In genomic region chr2:42585779-42586178, GRCh38 we compare ENCODE assay signal across 21 cellular contexts.
"Had no signal": no experiment of that assay in that cellular context is flagged by ENCODE, and none has a peak within 500 bp of the region (broad histone marks: within the 10 kb centered on the region; RNA-seq: fewer than 3 reads in every experiment).

No MANE protein-coding gene starts in this region.

- ATAC-seq: effector memory CD8-positive, alpha-beta T cell; heart right ventricle; left lobe of liver; stimulated activated naive CD8-positive, alpha-beta T cell treated with anti-CD3 and anti-CD28 coated beads, Interleukin-15, Interleukin-2, amounts not matched to agents 100 U/mL and 50 U/mL, for 24 hours had no signal

- DNase-seq: activated CD4-positive, alpha-beta memory T cell treated with anti-CD3 and anti-CD28 coated beads for 36 hours; activated CD4-positive, alpha-beta T cell treated with anti-CD3 and anti-CD28 coated beads for 48 hours; activated effector memory CD4-positive, alpha-beta T cell treated with Interleukin-2 at 50 U/mL for 16 hours; activated naive CD4-positive, alpha-beta T cell treated with anti-CD3 and anti-CD28 coated beads, Interleukin-2, amount 10 ng/mL, durations not matched to agents 7 days and 5 days; activated T-cell treated with anti-CD3 and anti-CD28 coated beads, Interleukin-2, amount 50 U/mL, for 48 hours; central memory CD4-positive, alpha-beta T cell; dorsolateral prefrontal cortex; effector memory CD8-positive, alpha-beta T cell; heart right ventricle; naive B cell; occipital lobe; stimulated activated CD4-positive, alpha-beta T cell treated with anti-CD3 and anti-CD28 coated beads, Interleukin-4, amount 100 ng/mL, for 4 hours; stimulated activated naive CD8-positive, alpha-beta T cell treated with anti-CD3 and anti-CD28 coated beads, Interleukin-15, Interleukin-2, amounts not matched to agents 100 U/mL and 50 U/mL, for 24 hours had no signal

- H3K27me3 Mint-ChIP-seq: activated CD4-positive, alpha-beta memory T cell treated with anti-CD3 and anti-CD28 coated beads for 36 hours; activated naive CD4-positive, alpha-beta T cell treated with anti-CD3 and anti-CD28 coated beads, Interleukin-2, amount 10 ng/mL, durations not matched to agents 7 days and 5 days; brain; effector memory CD8-positive, alpha-beta T cell; naive B cell; progenitor cell of endocrine pancreas had no signal

- H3K4me3 Mint-ChIP-seq: activated CD4-positive, alpha-beta memory T cell treated with anti-CD3 and anti-CD28 coated beads for 36 hours; activated naive CD4-positive, alpha-beta T cell treated with anti-CD3 and anti-CD28 coated beads, Interleukin-2, amount 10 ng/mL, durations not matched to agents 7 days and 5 days; brain; effector memory CD8-positive, alpha-beta T cell; naive B cell; neural crest cell had no signal

- H3K9me3 Mint-ChIP-seq: activated CD4-positive, alpha-beta memory T cell treated with anti-CD3 and anti-CD28 coated beads for 36 hours; activated naive CD4-positive, alpha-beta T cell treated with anti-CD3 and anti-CD28 coated beads, Interleukin-2, amount 10 ng/mL, durations not matched to agents 7 days and 5 days; effector memory CD8-positive, alpha-beta T cell; naive B cell; neural crest cell had no signal

- H3K4me1 Mint-ChIP-seq: brain, neural crest cell had no signal

- H3K4me3 ChIP-seq: dorsolateral prefrontal cortex, heart right ventricle, lung had no signal

- H3K27me3 ChIP-seq: dorsolateral prefrontal cortex, heart right ventricle had no signal

- H3K27ac Mint-ChIP-seq: activated CD4-positive, alpha-beta memory T cell treated with anti-CD3 and anti-CD28 coated beads for 36 hours; activated naive CD4-positive, alpha-beta T cell treated with anti-CD3 and anti-CD28 coated beads, Interleukin-2, amount 10 ng/mL, durations not matched to agents 7 days and 5 days; brain; effector memory CD8-positive, alpha-beta T cell; progenitor cell of endocrine pancreas had no signal

- H3K27ac ChIP-seq: dorsolateral prefrontal cortex, heart right ventricle had no signal

- H3K9me3 ChIP-seq: heart right ventricle had no signal

- H3K4me1 ChIP-seq: heart right ventricle had no signal

- FAIRE-seq: colon, endothelial cell of umbilical vein, keratinocyte had no signal
